Comparison of ENCODE assay signal across 10 cellular contexts in genomic region chr17:41667280-41668008, GRCh38. TPM values are rescaled to one million over a fixed set of nuclear protein-coding genes. Genes with fewer than 3 reads are reported as not detected.
DNase-seq lines count a peak whose midpoint lies in the region; ATAC-seq, FAIRE-seq and TF ChIP-seq lines count a peak whose summit lies in the region.
"Had no signal": no experiment of that assay in that cellular context is flagged by ENCODE, and none has a peak within 500 bp of the region (broad histone marks: within the 10 kb centered on the region; RNA-seq: fewer than 3 reads in every experiment).

No MANE protein-coding gene starts in this region.

- no peak overlapping the region for H2AK5ac ChIP-seq in H1 (ENCODE audit: low read depth, low read length)

- H4K20me1 ChIP-seq in H1 (replicated peaks in 1 of 2; ENCODE audit: control insufficient read depth in 1 of 2, insufficient read depth in 2 of 2, low read length in 2 of 2) = no peaks in the 10 kb centered on the region

- H3K56ac ChIP-seq in H1 (replicated peaks; ENCODE audit: insufficient read length, low read depth, low read length) = no peak overlapping the region

- H4K5ac ChIP-seq in H1 (ENCODE audit: insufficient read length, low read depth, low read length) = peak overlapping the region; percentile 21

- no peaks in the 10 kb centered on the region for H3K79me2 ChIP-seq in H1 (ENCODE audit: control insufficient read depth in 1 of 2, insufficient read depth in 2 of 2, low read length in 2 of 2)

- TF ChIP-seq CTCF in H1 (IDR thresholded peaks at IDR 0.05; ENCODE audit: control extremely low read depth in 1 of 3, insufficient read depth in 1 of 3, low read depth in 1 of 3, low read length in 3 of 3) = no peak
- TF ChIP-seq CTCF in gastrocnemius medialis (IDR thresholded peaks at IDR 0.05 in 4 of 5, conservative IDR thresholded peaks at IDR 0.05 in 1 of 5) = peak in 1 of 5 experiments; percentile 41

- no peak overlapping the region for H3K14ac ChIP-seq in H1 (ENCODE audit: insufficient read length)

- peak overlapping the region; percentile 70 for H2AFZ ChIP-seq in H1 (ENCODE audit: low read length)

- peak overlapping the region; percentile 60; the same call in 1 of the 2 replicates for H2BK5ac ChIP-seq in H1 (ENCODE audit: low read depth, low read length)

- H3K23me2 ChIP-seq in H1 (ENCODE audit: low read depth, low read length) = peaks cover 8% of the 10 kb centered on the region

- 60% methylated on average over 23 of the region's 23 CpGs; no CpG with 5 or more reads in 1 of the 2 experiments for WGBS in H1 (ENCODE audit: extremely low coverage in 1 of 2, insufficient coverage in 1 of 2, insufficient read length in 1 of 2, insufficient replicate concordance in 2 of 2, low coverage in 1 of 2, low lambda C conversion rate in 2 of 2, missing lambda C conversion rate in 1 of 2), 2 experiments

- peak overlapping the region; percentile 47 for H3K4me3 ChIP-seq in NT2/D1 (ENCODE audit: insufficient read length, low read depth)
- H3K4me3 ChIP-seq in H1 (ENCODE audit: extremely low read depth in 1 of 4, insufficient read depth in 2 of 4, low read depth in 3 of 4, low read length in 4 of 4) = peak overlapping the region in 3 of 4 experiments; percentile 42 to 67 (median 53); a peak in 4 of 8 replicates
- peak overlapping the region in 2 of 4 donors; percentile 63 to 71 for H3K4me3 ChIP-seq in gastrocnemius medialis

- H3K23ac ChIP-seq in H1 (ENCODE audit: insufficient read length) = no peak overlapping the region

- no peaks in the 10 kb centered on the region for H3K36me3 ChIP-seq in NT2/D1 (ENCODE audit: insufficient read depth, insufficient read length, low read length)
- no peaks in the 10 kb centered on the region for H3K36me3 ChIP-seq in H1 (ENCODE audit: control insufficient read depth in 2 of 4, insufficient read depth in 4 of 4, low read length in 3 of 4)
- no peaks in the 10 kb centered on the region for H3K36me3 ChIP-seq in gastrocnemius medialis

- H3K9ac ChIP-seq in NT2/D1 (ENCODE audit: insufficient read length, low read depth) = peak overlapping the region; percentile 79
- H3K9ac ChIP-seq in H1 (replicated peaks in 1 of 4; ENCODE audit: extremely low read depth in 1 of 4, low read depth in 3 of 4, low read length in 3 of 4) = no peak overlapping the region

- TF ChIP-seq RAD21 in H1 (IDR thresholded peaks at IDR 0.05 in 1 of 2, conservative IDR thresholded peaks at IDR 0.05 in 1 of 2; ENCODE audit: low read depth in 2 of 2, low read length in 2 of 2) = no peak

- H3K18ac ChIP-seq in H1 (ENCODE audit: extremely low read depth, low read length) = peak overlapping the region; percentile 98

- H3K4ac ChIP-seq in H1 (replicated peaks; ENCODE audit: insufficient read length, low read depth, low read length) = no peak overlapping the region

- intact Hi-C loops in gastrocnemius medialis (cut with DNase I; ENCODE audit: low total_unique reads) = loop anchor here (2.0 to 5.0 kb wide), 4 partner anchors 21 to 865 kb away; partner anchors contain the start of gene EIF1

- H2BK120ac ChIP-seq in H1 (replicated peaks; ENCODE audit: low read depth, low read length) = no peak overlapping the region

- peak in 1 of 2 donors; percentile 4 for ATAC-seq in gastrocnemius medialis

- POLR2A ChIA-PET in H1 (lab: Charles Lee; ENCODE audit: partially characterized antibody) = interaction anchor here (0.6 to 7.6 kb wide), 4 partner anchors 8 to 227 kb away, joined by 3 to 106 read pairs (median 8); partner anchors contain the start of gene EIF1

- no peak for FAIRE-seq in H1 (lab: Jason Lieb, UNC)

- peak; percentile 77 for DNase-seq in DMS53 (lab: John Stamatoyannopoulos, UW)
- no peak for DNase-seq in DMS53 treated with DMSO at 0.1 percent for 48 hours (lab: John Stamatoyannopoulos, UW; ENCODE audit: unreplicated experiment)
- DNase-seq in NT2/D1 (ENCODE audit: low read depth, low spot score) = no peak
- DNase-seq in H1 (ENCODE audit: low read depth in 1 of 2, low spot score in 2 of 2) = no peak
- DNase-seq in gastrocnemius medialis = no peak
- DNase-seq in foreskin melanocyte = no peak
- no peak for DNase-seq in cerebellar cortex (ENCODE audit: low spot score)
- no peak for DNase-seq in NCI-H128 (lab: John Stamatoyannopoulos, UW; ENCODE audit: unreplicated experiment)

- in situ Hi-C loops in gastrocnemius medialis (cut with MboI; ENCODE audit: low sequenced_read_pairs in 4 of 4) = loop anchor here (5.0 to 25.0 kb wide), 7 partner anchors 113 to 1055 kb away; partner anchors contain the start of gene KRT10 (in 1 of the 4)

- TF ChIP-seq EP300 in H1 (IDR thresholded peaks at IDR 0.05; ENCODE audit: borderline replicate concordance in 1 of 2, low read depth in 2 of 2, low read length in 2 of 2) = no peak

- H3K27me3 ChIP-seq in NT2/D1 (ENCODE audit: insufficient read depth, insufficient read length) (peaks cover 6% of the 10 kb centered on the region), H1 (replicated peaks in 1 of 4; ENCODE audit: control insufficient read depth in 3 of 4, extremely low read depth in 1 of 4, insufficient read depth in 3 of 4, low read length in 3 of 4) (no peaks in the 10 kb centered on the region; a peak in 3 of 7 replicates), gastrocnemius medialis (no peaks in the 10 kb centered on the region)

- CTCF ChIA-PET in H1 (lab: Charles Lee; ENCODE audit: partially characterized antibody) = interaction anchor here (0.6 to 12.1 kb wide), 28 partner anchors 11 to 1306 kb away, joined by 3 to 279 read pairs (median 4); partner anchors contain the start of genes EIF1 and KRT32

- H3K79me1 ChIP-seq in H1 (ENCODE audit: low read depth, low read length) = no peaks in the 10 kb centered on the region

- TF ChIP-seq POLR2A in H1 (IDR thresholded peaks at IDR 0.05; ENCODE audit: control extremely low read depth in 1 of 2, low read depth in 2 of 2, low read length in 2 of 2) = no peak
- TF ChIP-seq POLR2A in gastrocnemius medialis (IDR thresholded peaks at IDR 0.05) = no peak

- H2BK12ac ChIP-seq in H1 (ENCODE audit: low read depth, low read length) = peak overlapping the region; percentile 97

- H2BK15ac ChIP-seq in H1 (ENCODE audit: low read length) = peak overlapping the region; percentile 88

- H3K27ac ChIP-seq in H1 (ENCODE audit: low read depth, low read length) (no peak overlapping the region), gastrocnemius medialis (peak overlapping the region; percentile 77 to 86 (median 82))

- H3K9me3 ChIP-seq in NT2/D1 (ENCODE audit: insufficient read depth, low read length) (peaks cover 3% of the 10 kb centered on the region; the same call in 1 of the 2 replicates), H1 (ENCODE audit: insufficient read depth in 2 of 2, low read depth in 1 of 2, low read length in 1 of 2) (no peaks in the 10 kb centered on the region), gastrocnemius medialis (no peaks in the 10 kb centered on the region)

- peak overlapping the region; percentile 95 for H2BK20ac ChIP-seq in H1 (ENCODE audit: low read length)

- H3K4me2 ChIP-seq in H1 (ENCODE audit: insufficient read depth in 1 of 2, low read depth in 2 of 2, low read length in 2 of 2) = peak overlapping the region; percentile 68 to 96

- peak overlapping the region; percentile 92 for H4K91ac ChIP-seq in H1 (replicated peaks; ENCODE audit: insufficient read length, low read length)

- H4K8ac ChIP-seq in H1 (ENCODE audit: extremely low read depth, insufficient read depth, low read length) = peak overlapping the region; percentile 89; the same call in 1 of the 2 replicates

- peaks cover 7% of the 10 kb centered on the region for H3K4me1 ChIP-seq in NT2/D1 (ENCODE audit: insufficient read depth, insufficient read length)
- peaks cover 0 to 14% (median 6%) of the 10 kb centered on the region in 4 experiments; a peak in 5 of 7 replicates for H3K4me1 ChIP-seq in H1 (replicated peaks in 1 of 4; ENCODE audit: control insufficient read depth in 3 of 4, insufficient read depth in 4 of 4, low read length in 3 of 4)
- peaks cover 0 to 21% of the 10 kb centered on the region in 2 donors for H3K4me1 ChIP-seq in gastrocnemius medialis

RNA-seq across cellular contexts. Expression of gene EIF1, which starts 21.2 kb away (rescaled TPM):
- 528 and 539 TPM in 2 replicates for total RNA-seq in H1 (2021; fragmentation: NEBNext Ultra II Directional; extraction: Animal tissue kit (Norgen Biotek cat#: 25700))
- 89.3 and 175 TPM in 2 replicates for polyA plus RNA-seq in H1 (2011; rRNA removed)
- polyA plus RNA-seq in H1 (2011; cell fraction: cytosol; rRNA removed) = 105 TPM
- 101 TPM for polyA plus RNA-seq in H1 (2011; cell fraction: nucleus; rRNA removed)
- polyA plus RNA-seq in H1 (2012, experiment 1 of 2) = 476 to 568 TPM (median 517 TPM) in 4 replicates
- 186 TPM for polyA plus RNA-seq in H1 (2012, experiment 2 of 2)
- polyA plus RNA-seq in H1 (2013, experiment 1 of 2) = 266 TPM
- 257 TPM for polyA plus RNA-seq in H1 (2013, experiment 2 of 2)
- polyA minus RNA-seq in H1 (2011; rRNA and poly(A)+ RNA removed) = 91.0 and 95.7 TPM in 2 replicates
- 120 TPM for polyA minus RNA-seq in H1 (2011; cell fraction: cytosol; rRNA and poly(A)+ RNA removed)
- 121 TPM for polyA minus RNA-seq in H1 (2011; cell fraction: nucleus; rRNA and poly(A)+ RNA removed)
- 100 to 1,000 TPM; 222 to 842 (median 375) TPM for total RNA-seq in gastrocnemius medialis

RNA-seq across cellular contexts. Expression of gene KRT17, which starts 43.1 kb away (rescaled TPM):
- total RNA-seq in H1 (2021; fragmentation: NEBNext Ultra II Directional; extraction: Animal tissue kit (Norgen Biotek cat#: 25700)) = 0.36 and 0.50 TPM in 2 replicates
- polyA plus RNA-seq in H1 (2011; rRNA removed) = 0.95 and 0.96 TPM in 2 replicates
- 0.76 TPM for polyA plus RNA-seq in H1 (2011; cell fraction: cytosol; rRNA removed)
- 0.87 TPM for polyA plus RNA-seq in H1 (2011; cell fraction: nucleus; rRNA removed)
- 0.44 to 0.88 TPM (median 0.81 TPM) in 4 replicates for polyA plus RNA-seq in H1 (2012, experiment 1 of 2)
- polyA plus RNA-seq in H1 (2012, experiment 2 of 2) = 0.88 TPM
- polyA plus RNA-seq in H1 (2013, experiment 1 of 2) = 0.55 TPM
- polyA plus RNA-seq in H1 (2013, experiment 2 of 2) = 0.46 TPM
- polyA minus RNA-seq in H1 (2011; rRNA and poly(A)+ RNA removed) = 0.19 and 1.00 TPM in 2 replicates
- 22.5 TPM for polyA minus RNA-seq in H1 (2011; cell fraction: cytosol; rRNA and poly(A)+ RNA removed)
- 11.9 TPM for polyA minus RNA-seq in H1 (2011; cell fraction: nucleus; rRNA and poly(A)+ RNA removed)
- not detected for total RNA-seq in gastrocnemius medialis
- total RNA-seq: liver had no signal

RNA-seq across cellular contexts. Expression of gene GAST, which starts 44.7 kb away (rescaled TPM):
- total RNA-seq in H1 (2021; fragmentation: NEBNext Ultra II Directional; extraction: Animal tissue kit (Norgen Biotek cat#: 25700)) = not detected in 2 replicates
- polyA plus RNA-seq in H1 (2011; rRNA removed) = not detected in 2 replicates
- not detected for polyA plus RNA-seq in H1 (2011; cell fraction: cytosol; rRNA removed)
- not detected for polyA plus RNA-seq in H1 (2011; cell fraction: nucleus; rRNA removed)
- not detected in 4 replicates for polyA plus RNA-seq in H1 (2012, experiment 1 of 2)
- polyA plus RNA-seq in H1 (2012, experiment 2 of 2) = not detected
- polyA plus RNA-seq in H1 (2013, experiment 1 of 2) = not detected
- polyA plus RNA-seq in H1 (2013, experiment 2 of 2) = not detected
- polyA minus RNA-seq in H1 (2011; rRNA and poly(A)+ RNA removed) = not detected in 2 replicates
- polyA minus RNA-seq in H1 (2011; cell fraction: cytosol; rRNA and poly(A)+ RNA removed) = not detected
- polyA minus RNA-seq in H1 (2011; cell fraction: nucleus; rRNA and poly(A)+ RNA removed) = not detected
- not detected for total RNA-seq in gastrocnemius medialis
- total RNA-seq: A673, liver had no signal
- polyA plus RNA-seq: liver had no signal

RNA-seq across cellular contexts. Expression of gene KRT16, which starts 54.9 kb away (rescaled TPM):
- not detected in 2 replicates for total RNA-seq in H1 (2021; fragmentation: NEBNext Ultra II Directional; extraction: Animal tissue kit (Norgen Biotek cat#: 25700))
- polyA plus RNA-seq in H1 (2011; rRNA removed) = not detected in 2 replicates
- polyA plus RNA-seq in H1 (2011; cell fraction: cytosol; rRNA removed) = not detected
- polyA plus RNA-seq in H1 (2011; cell fraction: nucleus; rRNA removed) = not detected
- polyA plus RNA-seq in H1 (2012, experiment 1 of 2) = not detected in 4 replicates
- not detected for polyA plus RNA-seq in H1 (2012, experiment 2 of 2)
- polyA plus RNA-seq in H1 (2013, experiment 1 of 2) = not detected
- not detected for polyA plus RNA-seq in H1 (2013, experiment 2 of 2)
- polyA minus RNA-seq in H1 (2011; rRNA and poly(A)+ RNA removed) = not detected in 2 replicates
- polyA minus RNA-seq in H1 (2011; cell fraction: cytosol; rRNA and poly(A)+ RNA removed) = not detected
- not detected for polyA minus RNA-seq in H1 (2011; cell fraction: nucleus; rRNA and poly(A)+ RNA removed)
- under 1 TPM in 1 of 4 donors, not detected in 3; 0.34 TPM for total RNA-seq in gastrocnemius medialis
- total RNA-seq: A673, liver had no signal
- polyA plus RNA-seq: liver had no signal
